In genomic region chr17:40086150-40087044, GRCh38 we compare ENCODE assay signal across 8 cellular contexts. TPM values are rescaled to one million over a fixed set of nuclear protein-coding genes. Genes with fewer than 3 reads are reported as not detected.
A peak's percentile ranks its signal among the peaks of the same experiment; 100 is the strongest.
DNase-seq lines count a peak whose midpoint lies in the region; ATAC-seq and TF ChIP-seq lines count a peak whose summit lies in the region.

No MANE protein-coding gene starts in this region.

- DNase-seq in T-helper 2 cell (peak in 4 of 5 experiments; percentile 24 to 51 (median 44)), NCI-H69 (lab: John Stamatoyannopoulos, UW) (peak; percentile 43), right atrium auricular region (ENCODE audit: low spot score) (no peak), cerebellar nuclear complex (lab: John Stamatoyannopoulos, UW) (no peak)
- DNase-seq in T-helper 2 cell treated with Interferon-gamma antibody and Interleukin-4, amounts not matched to agents 5 μg/mL and 100 μg/mL, for 36 hours (ENCODE audit: low spot score): no peak
- peak; percentile 74 for DNase-seq in activated naive CD4-positive, alpha-beta T cell treated with Interleukin-2 at 50 U/mL for 16 hours
- peak; percentile 73 for DNase-seq in stimulated activated CD4-positive, alpha-beta T cell treated with anti-CD3 and anti-CD28 coated beads, Interleukin-4, amount 100 ng/mL, for 24 hours

- no peak overlapping the region for H3K4me3 ChIP-seq in right atrium auricular region

- H3K4me1 ChIP-seq in right atrium auricular region: peaks cover 0 to 31% of the 10 kb centered on the region in 2 donors

- peaks cover 6% of the 10 kb centered on the region for H3K36me3 Mint-ChIP-seq in T-helper 2 cell treated with Interferon-gamma antibody and Interleukin-4, amounts not matched to agents 5 μg/mL and 100 μg/mL, for 36 hours (ENCODE audit: low read depth)

- H3K27me3 ChIP-seq in right atrium auricular region: no peaks in the 10 kb centered on the region

- H3K27ac Mint-ChIP-seq in T-helper 2 cell treated with Interferon-gamma antibody and Interleukin-4, amounts not matched to agents 5 μg/mL and 100 μg/mL, for 36 hours: no peak overlapping the region

- H3K27me3 Mint-ChIP-seq in T-helper 2 cell treated with Interferon-gamma antibody and Interleukin-4, amounts not matched to agents 5 μg/mL and 100 μg/mL, for 36 hours (ENCODE audit: low read depth): no peaks in the 10 kb centered on the region

- no peaks in the 10 kb centered on the region for H3K4me1 Mint-ChIP-seq in T-helper 2 cell treated with Interferon-gamma antibody and Interleukin-4, amounts not matched to agents 5 μg/mL and 100 μg/mL, for 36 hours (ENCODE audit: low read depth)

- no peak overlapping the region for H3K4me3 Mint-ChIP-seq in T-helper 2 cell treated with Interferon-gamma antibody and Interleukin-4, amounts not matched to agents 5 μg/mL and 100 μg/mL, for 36 hours

- no peak for ATAC-seq in HG02981 (IDR thresholded peaks at IDR 0.05; ENCODE audit: unreplicated experiment)

- peak; percentile 81 to 93 for TF ChIP-seq CTCF in right atrium auricular region (IDR thresholded peaks at IDR 0.05)

- no peaks in the 10 kb centered on the region for H3K9me3 Mint-ChIP-seq in T-helper 2 cell treated with Interferon-gamma antibody and Interleukin-4, amounts not matched to agents 5 μg/mL and 100 μg/mL, for 36 hours

- H3K9me3 ChIP-seq in right atrium auricular region: no peaks in the 10 kb centered on the region

- H3K36me3 ChIP-seq in right atrium auricular region: peaks cover 72% of the 10 kb centered on the region

- H3K27ac ChIP-seq in right atrium auricular region: peak overlapping the region in 1 of 2 donors; percentile 56

RNA-seq across cellular contexts. Expression of gene NR1D1, which starts 14.0 kb away (rescaled TPM):
- total RNA-seq in right atrium auricular region: 1 to 10 TPM; 8.3 to 9.9 TPM

RNA-seq across cellular contexts. Expression of gene THRA, which starts 23.6 kb away (rescaled TPM):
- 10 to 100 TPM; 60.3 to 69.0 TPM for total RNA-seq in right atrium auricular region

RNA-seq across cellular contexts. Expression of gene MED24, which starts 32.2 kb away (rescaled TPM):
- 10 to 100 TPM; 44.2 to 44.7 TPM for total RNA-seq in right atrium auricular region

RNA-seq across cellular contexts. Expression of gene MSL1, which starts 35.4 kb away (rescaled TPM):
- 10 to 100 TPM; 42.2 to 52.5 TPM for total RNA-seq in right atrium auricular region

RNA-seq across cellular contexts. Expression of gene CASC3, which starts 53.9 kb away (rescaled TPM):
- total RNA-seq in right atrium auricular region: 10 to 100 TPM; 26.0 to 35.5 TPM

Comparison
In these comparisons a context has a peak if more than half of its experiments do, and no peak if none do; other contexts are left out.
1. DNase-seq: peak in T-helper 2 cell (4 of 5), NCI-H69 (single experiment), activated naive CD4-positive, alpha-beta T cell treated with Interleukin-2 at 50 U/mL for 16 hours (single experiment) and stimulated activated CD4-positive, alpha-beta T cell treated with anti-CD3 and anti-CD28 coated beads, Interleukin-4, amount 100 ng/mL, for 24 hours (single experiment); none in T-helper 2 cell treated with Interferon-gamma antibody and Interleukin-4, amounts not matched to agents 5 μg/mL and 100 μg/mL, for 36 hours (single experiment), right atrium auricular region (single experiment) and cerebellar nuclear complex (0 of 2).